In the genomic region with DNA sequence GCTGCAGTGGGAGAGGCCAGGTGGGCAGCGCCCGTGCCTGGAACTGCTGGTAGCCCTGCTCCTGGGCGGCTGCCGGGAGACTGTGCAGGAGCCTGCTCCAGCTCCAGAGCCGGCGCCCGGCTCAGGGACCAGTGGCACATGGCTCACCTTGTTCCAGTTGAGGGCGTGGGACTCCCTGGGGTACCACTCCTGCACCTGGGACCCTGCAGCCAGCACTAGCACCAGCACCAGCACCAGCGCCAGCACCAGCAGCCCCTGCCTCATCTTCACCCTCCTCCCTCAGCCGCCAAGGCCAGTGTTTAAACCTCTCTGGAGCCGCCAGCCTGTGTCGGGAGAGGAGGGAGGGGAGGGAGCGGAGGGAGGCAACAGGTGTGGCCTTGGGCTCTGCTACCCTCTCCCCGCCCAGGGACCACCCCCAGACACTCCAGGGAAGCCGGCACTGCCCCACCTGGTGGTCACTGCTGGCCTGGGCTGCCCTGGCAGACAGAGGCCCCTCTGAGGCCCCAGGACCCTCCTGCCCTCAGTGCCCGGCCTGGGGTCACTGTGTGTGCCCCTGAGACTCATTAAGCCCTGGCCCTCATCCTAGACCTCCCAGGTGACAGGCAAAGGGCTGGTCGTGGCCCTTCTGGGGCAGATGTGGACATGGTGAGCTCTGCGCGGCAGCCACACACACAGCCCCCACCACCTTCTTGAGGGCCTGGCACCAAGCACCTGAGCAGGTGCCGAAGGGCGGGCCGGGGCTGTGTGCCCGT, we compare ENCODE assay signal across 9 cellular contexts. TPM values are rescaled to one million over a fixed set of nuclear protein-coding genes. Genes with fewer than 3 reads are reported as not detected.
DNase-seq lines count a peak whose midpoint lies in the region; ATAC-seq, FAIRE-seq and TF ChIP-seq lines count a peak whose summit lies in the region.
"Had no signal": no experiment of that assay in that cellular context is flagged by ENCODE, and none has a peak within 500 bp of the region (broad histone marks: within the 10 kb centered on the region; RNA-seq: fewer than 3 reads in every experiment).

A gene (minus strand): TSS at position 301 of the 752 bp plus-strand sequence. CDS start 37 bp downstream, at position 264.

- H3K9ac ChIP-seq in IMR-90 (ENCODE audit: low read depth, low read length) (no peak within 1 kb of the TSS), K562 (ENCODE audit: insufficient read depth in 1 of 2, low read depth in 2 of 2, low read length in 2 of 2) (peak within 1 kb of the TSS in 1 of 2 experiments; percentile 65; a peak in 2 of 4 replicates)

- H3K4me1 ChIP-seq in IMR-90 (ENCODE audit: control insufficient read depth, insufficient read depth, low read length) (peaks cover 3% of the 10 kb centered on the region; the same call in 1 of the 2 replicates), K562 (replicated peaks in 1 of 2; ENCODE audit: control insufficient read depth in 2 of 2, insufficient read depth in 2 of 2, low read length in 2 of 2) (peaks cover 16 to 89% of the 10 kb centered on the region in 2 experiments), mononuclear cell (ENCODE audit: insufficient read depth, low read length) (no peaks in the 10 kb centered on the region)

- H3K9me3 ChIP-seq in IMR-90 (ENCODE audit: control insufficient read depth, insufficient read depth, low read length) (no peaks in the 10 kb centered on the region), K562 (replicated peaks; ENCODE audit: control insufficient read depth, insufficient read depth, low read depth, low read length) (no peaks in the 10 kb centered on the region), mononuclear cell (ENCODE audit: low read depth, low read length) (no peaks in the 10 kb centered on the region)

- H3K27ac ChIP-seq in IMR-90 (ENCODE audit: insufficient read depth, low read length) (no peak within 1 kb of the TSS), K562 (ENCODE audit: extremely low read depth, low read depth, low read length) (no peak within 1 kb of the TSS), caudate nucleus (ENCODE audit: low read depth, low read length) (no peak within 1 kb of the TSS)

- POLR2A ChIA-PET in BJ (lab: Charles Lee): no interaction called here
- POLR2A ChIA-PET in IMR-90 (lab: Charles Lee; ENCODE audit: unreplicated experiment): no interaction called here
- POLR2A ChIA-PET in K562 (lab: Yijun Ruan, JAX): interaction anchor here (1.7 to 1.9 kb wide), 2 partner anchors 12 to 15 kb away, joined by 6 to 13 read pairs; no protein-coding TSS in a partner anchor

- H3K79me1 ChIP-seq in IMR-90 (ENCODE audit: low read depth in 1 of 2, low read length in 2 of 2): no peaks in the 10 kb centered on the region

- no peaks in the 10 kb centered on the region for H3K36me3 ChIP-seq in BJ (ENCODE audit: control insufficient read depth, insufficient read depth, low read length)
- no peaks in the 10 kb centered on the region for H3K36me3 ChIP-seq in IMR-90 (ENCODE audit: control insufficient read depth, insufficient read depth, low read length)
- H3K36me3 ChIP-seq in K562 (ENCODE audit: control insufficient read depth, insufficient read depth, low read length): no peaks in the 10 kb centered on the region

- H4K20me1 ChIP-seq in IMR-90 (ENCODE audit: insufficient read depth, low read length) (no peaks in the 10 kb centered on the region; the same call in 1 of the 2 replicates), K562 (replicated peaks; ENCODE audit: control insufficient read depth, insufficient read depth, low read length) (no peaks in the 10 kb centered on the region)

- H3K4ac ChIP-seq in IMR-90 (ENCODE audit: low read depth, low read length): no peak within 1 kb of the TSS

- no peak within 1 kb of the TSS for H3K23ac ChIP-seq in IMR-90 (ENCODE audit: low read depth, low read length)

- H2BK15ac ChIP-seq in IMR-90 (ENCODE audit: low read depth, low read length): no peak within 1 kb of the TSS

- no peak within 1 kb of the TSS for H2BK5ac ChIP-seq in IMR-90 (ENCODE audit: low read depth, low read length, poor library complexity, severe bottlenecking)

- H3K4me2 ChIP-seq in IMR-90 (ENCODE audit: low read depth, low read length) (no peak within 1 kb of the TSS), K562 (ENCODE audit: insufficient read depth, low read length) (no peak within 1 kb of the TSS)

- no peak within 1 kb of the TSS for H2BK120ac ChIP-seq in IMR-90 (ENCODE audit: low read depth, low read length)

- DNase-seq in BJ (ENCODE audit: low read depth): no peak
- DNase-seq in IMR-90: no peak
- DNase-seq in K562 (ENCODE audit: extremely low read depth in 1 of 4, low spot score in 3 of 4): peak in 2 of 4 experiments; percentile 74 to 80
- no peak for DNase-seq in caudate nucleus (lab: John Stamatoyannopoulos, UW)
- DNase-seq in SK-N-DZ (ENCODE audit: low spot score): no peak
- no peak for DNase-seq in stimulated activated CD4-positive, alpha-beta T cell treated with anti-CD3 and anti-CD28 coated beads, Interleukin-1b, Interleukin-23, amount 100 ng/mL, for 48 hours
- DNase-seq in activated effector memory CD4-positive, alpha-beta T cell treated with anti-CD3 and anti-CD28 coated beads, Interleukin-2, amount 50 U/mL, for 16 hours: no peak
- DNase-seq: foreskin melanocyte had no signal

- no peak within 1 kb of the TSS for H2BK20ac ChIP-seq in IMR-90 (ENCODE audit: low read depth, low read length)

- no peak within 1 kb of the TSS for H2AK9ac ChIP-seq in IMR-90 (replicated peaks; ENCODE audit: low read depth, low read length, poor library complexity)

- TF ChIP-seq RAD21 in IMR-90 (IDR thresholded peaks at IDR 0.05; ENCODE audit: low read length): no peak
- no peak for TF ChIP-seq RAD21 in K562 (CRISPR knock-in tag; conservative IDR thresholded peaks at IDR 0.05 in 1 of 2, IDR thresholded peaks at IDR 0.05 in 1 of 2)

- H4K8ac ChIP-seq in IMR-90 (ENCODE audit: low read depth in 2 of 2, low read length in 2 of 2): no peak within 1 kb of the TSS

- H2AFZ ChIP-seq in IMR-90 (replicated peaks; ENCODE audit: low read length, poor library complexity): peak within 1 kb of the TSS; percentile 21
- no peak within 1 kb of the TSS; the same call in 1 of the 2 replicates for H2AFZ ChIP-seq in K562 (ENCODE audit: low read depth, low read length)

- no peak within 1 kb of the TSS for H2AK5ac ChIP-seq in IMR-90 (ENCODE audit: low read depth, low read length)

- H3K79me2 ChIP-seq in K562 (ENCODE audit: control insufficient read depth, insufficient read depth, low read length): no peaks in the 10 kb centered on the region

- H3K4me3 ChIP-seq in BJ (ENCODE audit: low read depth, low read length) (no peak within 1 kb of the TSS), IMR-90 (ENCODE audit: insufficient read depth, low read depth, low read length) (no peak within 1 kb of the TSS), K562 (no peak within 1 kb of the TSS), mononuclear cell (ENCODE audit: low read length) (peak within 1 kb of the TSS; percentile 30)

- H3K56ac ChIP-seq in IMR-90 (ENCODE audit: extremely low read depth, insufficient read depth, low read length): no peak within 1 kb of the TSS

- no peak for TF ChIP-seq POLR2A in IMR-90 (IDR thresholded peaks at IDR 0.05; ENCODE audit: low read depth, low read length)
- no peak for TF ChIP-seq POLR2A in K562 (conservative IDR thresholded peaks at IDR 0.05)

- H3K9me1 ChIP-seq in IMR-90 (ENCODE audit: insufficient read depth, low read length) (no peaks in the 10 kb centered on the region), K562 (ENCODE audit: control insufficient read depth, insufficient read depth, low read length) (no peaks in the 10 kb centered on the region)

- H3K18ac ChIP-seq in IMR-90 (ENCODE audit: low read depth, low read length): no peak within 1 kb of the TSS

- dilution Hi-C loops in IMR-90 (cut with HindIII; ENCODE audit: low sequenced_read_pairs, unreplicated experiment): no loop called here

- H3K14ac ChIP-seq in IMR-90 (replicated peaks; ENCODE audit: low read depth, low read length): no peak within 1 kb of the TSS

- TF ChIP-seq EP300 in K562 (IDR thresholded peaks at IDR 0.05; ENCODE audit: low read length): no peak

- WGBS in IMR-90 (ENCODE audit: extremely low coverage in 2 of 2, insufficient read length in 1 of 2), 2 experiments: 27% methylated on average over 3 of the region's 23 CpGs; no CpG with 5 or more reads in 1 of the 2 experiments
- 35% methylated on average over 21 of the region's 23 CpGs for WGBS in K562 (ENCODE audit: insufficient coverage, low coverage, missing lambda C conversion rate)

- peak; percentile 29; the same call in 1 of the 2 replicates for TF ChIP-seq CTCF in BJ (IDR thresholded peaks at IDR 0.05; ENCODE audit: insufficient read depth, low read depth, low read length)
- TF ChIP-seq CTCF in IMR-90 (conservative IDR thresholded peaks at IDR 0.05; ENCODE audit: low read depth, low read length): 0 out of 2 replicates have a peak, but pooled peaks have one; percentile 13
- peak; percentile 31 to 54 (median 37); a peak in 4 of 6 replicates for TF ChIP-seq CTCF in K562 (IDR thresholded peaks at IDR 0.05 in 2 of 3, conservative IDR thresholded peaks at IDR 0.05 in 1 of 3; ENCODE audit: insufficient read depth in 2 of 3, low read depth in 1 of 3, low read length in 3 of 3)

- in situ Hi-C loops in IMR-90 (cut with MboI; ENCODE audit: low sequenced_read_pairs): no loop called here
- in situ Hi-C loops in K562 (cut with MboI): no loop called here

- intact Hi-C loops in IMR-90 (cut with micrococcal nuclease): no loop called here
- intact Hi-C loops in K562 (cut with micrococcal nuclease): no loop called here

- CTCF ChIA-PET in BJ (lab: Yijun Ruan, JAX) (interaction anchor here (1.0 to 1.4 kb wide), 2 partner anchors 18 to 27 kb away, joined by 3 read pairs; no protein-coding TSS in a partner anchor), IMR-90 (lab: Yijun Ruan, JAX) (no interaction called here), K562 (lab: Yijun Ruan, JAX; ENCODE audit: low intra/inter-chr PET ratio) (no interaction called here)

- H3K27me3 ChIP-seq in BJ (ENCODE audit: control insufficient read depth, insufficient read depth, low read length) (peaks cover 11% of the 10 kb centered on the region), IMR-90 (ENCODE audit: control insufficient read depth, insufficient read depth, low read length) (peaks cover 64% of the 10 kb centered on the region), K562 (ENCODE audit: control insufficient read depth in 2 of 2, insufficient read depth in 2 of 2, low read length in 2 of 2) (peaks cover 0 to 5% of the 10 kb centered on the region in 2 experiments; a peak in 3 of 5 replicates), mononuclear cell (ENCODE audit: insufficient read depth, low read length) (no peaks in the 10 kb centered on the region)

- H4K5ac ChIP-seq in IMR-90 (ENCODE audit: low read depth, low read length): no peak within 1 kb of the TSS

- BruUV-seq in IMR-90 (replicated peaks; lab: Mats Ljungman, UMichigan) (no TSS peak), K562 (replicated peaks; lab: Mats Ljungman, UMichigan) (no TSS peak)

- H4K91ac ChIP-seq in IMR-90 (ENCODE audit: insufficient read depth, low read depth, low read length): no peak within 1 kb of the TSS

- FAIRE-seq in K562 (lab: Jason Lieb, UNC): no peak

- ATAC-seq in IMR-90 (ENCODE audit: low read depth) (no peak; the same call in 1 of the 2 replicates), K562 (peak; percentile 73)

RNA-seq across cellular contexts. Expression of the gene that starts here (rescaled TPM):
- polyA plus RNA-seq in BJ (2011; rRNA removed): not detected in 2 replicates
- polyA minus RNA-seq in BJ (2011; rRNA and poly(A)+ RNA removed): not detected in 2 replicates
- not detected in 2 replicates for total RNA-seq in IMR-90 (2012; rRNA removed)
- polyA plus RNA-seq in IMR-90 (2012; rRNA removed): not detected in 2 replicates
- 0.03 TPM in 1 of 2 replicates, not detected in the other for polyA plus RNA-seq in IMR-90 (2012; cell fraction: cytosol; rRNA removed)
- not detected in 2 replicates for polyA plus RNA-seq in IMR-90 (2012; cell fraction: nucleus; rRNA removed; ENCODE audit: low replicate concordance)
- 0.44 TPM in 1 of 2 replicates, not detected in the other for total RNA-seq in K562 (2011; cell fraction: chromatin; rRNA removed; ENCODE audit: low replicate concordance)
- total RNA-seq in K562 (2011; cell fraction: nucleolus; rRNA removed): 0.17 and 0.26 TPM in 2 replicates
- total RNA-seq in K562 (2011; cell fraction: nucleoplasm; rRNA removed): 0.44 TPM in 1 of 2 replicates, not detected in the other
- 0.12 TPM in 1 of 2 replicates, not detected in the other for total RNA-seq in K562 (2014; rRNA removed)
- not detected in 2 replicates for total RNA-seq in K562 (2014; rRNA removed; fragmentation: Illumina TruSeq; extraction: Trizol)
- 0.11 TPM in 1 of 2 replicates, not detected in the other for total RNA-seq in K562 (2015; rRNA removed; fragmentation: Illumina TruSeq; extraction: Trizol)
- total RNA-seq in K562 (2021): 0.29 TPM in 1 of 2 replicates, not detected in the other
- polyA plus RNA-seq in K562 (2011; rRNA removed): 0.11 and 0.14 TPM in 2 replicates
- polyA plus RNA-seq in K562 (2011; cell fraction: cytosol; rRNA removed): 0.35 and 0.42 TPM in 2 replicates
- polyA plus RNA-seq in K562 (2011; cell fraction: nucleus; rRNA removed): 0.10 and 1.1 TPM in 2 replicates
- polyA plus RNA-seq in K562 (2012): 0.14 TPM in 1 of 2 replicates, not detected in the other
- polyA plus RNA-seq in K562 (2014; fragmentation: Illumina TruSeq; extraction: Trizol): 0.11 and 0.21 TPM in 2 replicates
- polyA plus RNA-seq in K562 (2014; fragmentation: Nextera tagmentation; extraction: Ambion mirVana): under 1 TPM in 1 of 2 experiments, not detected in 1; 0.10 TPM
- 0.16 TPM in 1 of 2 replicates, not detected in the other for polyA plus RNA-seq in K562 (2014; rRNA removed)
- polyA minus RNA-seq in K562 (2011; rRNA and poly(A)+ RNA removed): 0.14 TPM in 1 of 2 replicates, not detected in the other
- polyA minus RNA-seq in K562 (2011; cell fraction: cytosol; rRNA and poly(A)+ RNA removed): not detected in 2 replicates
- 0.40 TPM in 1 of 2 replicates, not detected in the other for polyA minus RNA-seq in K562 (2011; cell fraction: nucleus; rRNA and poly(A)+ RNA removed)
- total RNA-seq in mononuclear cell: not detected
- 0.12 and 0.60 TPM in 2 replicates for polyA plus RNA-seq in SK-N-DZ (2014; cell fraction: cytosol; rRNA removed)
- polyA plus RNA-seq in SK-N-DZ (2014; cell fraction: nucleus; rRNA removed): 0.13 TPM in 1 of 2 replicates, not detected in the other
